23 cellular contexts compared by ENCODE assay signal in the genomic region with DNA sequence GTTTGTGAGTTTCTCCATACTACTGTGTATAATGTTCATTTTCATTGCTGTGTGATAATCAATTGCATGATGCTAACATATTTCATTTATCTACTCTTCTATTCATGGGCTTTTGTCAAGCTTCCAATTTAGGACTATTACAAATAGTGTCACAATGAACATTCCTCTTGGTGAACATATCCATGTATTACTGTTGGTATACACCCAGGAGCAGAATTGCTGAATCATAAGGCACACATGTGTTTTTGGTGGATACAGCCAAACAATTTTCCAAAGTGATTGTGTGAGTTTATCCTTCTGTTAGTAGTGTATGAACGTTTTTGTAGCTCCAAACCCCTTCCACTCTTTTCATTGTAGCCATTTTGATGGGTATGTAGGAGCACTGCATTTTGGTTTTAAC.
"Had no signal": no experiment of that assay in that cellular context is flagged by ENCODE, and none has a peak within 500 bp of the region (broad histone marks: within the 10 kb centered on the region; RNA-seq: fewer than 3 reads in every experiment).

No MANE protein-coding gene starts in this region.

- H3K36me3 Mint-ChIP-seq: brain had no signal

- H3K27ac Mint-ChIP-seq: activated CD8-positive, alpha-beta T cell treated with anti-CD3 and anti-CD28 coated beads, Interleukin-2, amount 10 ng/mL, durations not matched to agents 7 days and 5 days; activated naive CD4-positive, alpha-beta T cell treated with anti-CD3 and anti-CD28 coated beads, Interleukin-2, amount 50 U/mL, for 24 hours; brain; T-helper 17 cell; WTC11 had no signal

- H3K27me3 ChIP-seq: cardiac muscle cell, MG63 had no signal

- DNase-seq: activated CD4-positive, alpha-beta T cell treated with anti-CD3 and anti-CD28 coated beads for 48 hours; activated CD4-positive, alpha-beta T cell treated with anti-CD3 and anti-CD28 coated beads, Interleukin-2, amount 50 U/mL, for 4 hours; activated CD4-positive, CD25-positive, alpha-beta regulatory T cell treated with anti-CD3 and anti-CD28 coated beads, Interleukin-2, amount 50 U/mL, for 72 hours; activated CD8-positive, alpha-beta memory T cell treated with anti-CD3 and anti-CD28 coated beads, Interleukin-2, amount 50 U/mL, for 48 hours; activated CD8-positive, alpha-beta T cell treated with anti-CD3 and anti-CD28 coated beads, Interleukin-2, amount 10 ng/mL, durations not matched to agents 7 days and 5 days; activated naive CD4-positive, alpha-beta T cell; activated T-cell treated with anti-CD3 and anti-CD28 coated beads, Interleukin-2, amount 50 U/mL, for 1 hour; amniotic stem cell; MG63; NCI-H1105 treated with DMSO at 0.1 percent for 48 hours; NCI-H1436 treated with DMSO at 0.1 percent for 48 hours; NCI-H187; NCI-H2081; NCI-H2227 treated with DMSO at 0.1 percent for 48 hours; NCI-H526; NCI-H82; SIG-M5; T-helper 17 cell; T-helper 9 cell had no signal

- H3K4me1 Mint-ChIP-seq: activated naive CD4-positive, alpha-beta T cell treated with anti-CD3 and anti-CD28 coated beads, Interleukin-2, amount 50 U/mL, for 24 hours; T-helper 17 cell; WTC11 had no signal

- ATAC-seq: activated CD8-positive, alpha-beta T cell treated with anti-CD3 and anti-CD28 coated beads, Interleukin-2, amount 10 ng/mL, durations not matched to agents 7 days and 5 days; T-helper 17 cell; WTC11 had no signal

- H3K36me3 ChIP-seq: cardiac muscle cell, MG63 had no signal

- H3K27ac ChIP-seq: cardiac muscle cell had no signal

- H3K4me3 ChIP-seq: cardiac muscle cell, MG63 had no signal

- H3K4me3 Mint-ChIP-seq: activated CD8-positive, alpha-beta T cell treated with anti-CD3 and anti-CD28 coated beads, Interleukin-2, amount 10 ng/mL, durations not matched to agents 7 days and 5 days; activated naive CD4-positive, alpha-beta T cell treated with anti-CD3 and anti-CD28 coated beads, Interleukin-2, amount 50 U/mL, for 24 hours; brain; T-helper 17 cell; WTC11 had no signal
